ENCODE assay signal across 15 cellular contexts in the genomic region with DNA sequence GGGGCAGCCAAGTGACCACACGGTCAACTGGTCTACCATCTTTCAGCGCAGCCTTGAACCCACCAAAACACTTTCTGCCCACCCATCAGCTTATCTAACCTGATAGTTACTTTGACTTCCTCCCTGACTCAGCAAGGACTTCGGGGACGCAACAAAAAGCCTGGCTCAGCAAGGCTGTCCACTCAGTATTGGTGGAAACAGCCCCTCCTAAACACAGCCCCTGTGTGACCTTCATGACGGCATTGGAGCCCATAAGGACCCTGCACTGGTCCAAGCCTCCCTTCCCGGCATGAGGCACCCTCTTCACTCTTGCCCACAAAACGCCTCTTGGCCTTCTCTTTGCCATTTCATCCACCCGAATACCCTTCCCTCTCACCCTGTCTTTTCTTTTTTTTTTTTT.
"Had no signal": no experiment of that assay in that cellular context is flagged by ENCODE, and none has a peak within 500 bp of the region (broad histone marks: within the 10 kb centered on the region; RNA-seq: fewer than 3 reads in every experiment).

No MANE protein-coding gene starts in this region.

- H3K4me3 ChIP-seq: dorsolateral prefrontal cortex, esophagus muscularis mucosa, ovary, skin epidermis, stomach had no signal

- H3K27ac ChIP-seq: dorsolateral prefrontal cortex, esophagus muscularis mucosa had no signal

- FAIRE-seq: bronchial epithelial cell, endometrium had no signal

- H3K27me3 ChIP-seq: dorsolateral prefrontal cortex, esophagus muscularis mucosa, ovary, stomach had no signal

- H3K36me3 ChIP-seq: esophagus muscularis mucosa, ovary, stomach had no signal

- DNase-seq: activated CD4-positive, alpha-beta memory T cell treated with anti-CD3 and anti-CD28 coated beads for 36 hours; activated CD4-positive, CD25-positive, alpha-beta regulatory T cell treated with anti-CD3 and anti-CD28 coated beads, Interleukin-2, amount 50 U/mL, for 72 hours; activated gamma-delta T cell; activated naive CD8-positive, alpha-beta T cell treated with anti-CD3 and anti-CD28 coated beads for 36 hours; activated T-cell treated with anti-CD3 and anti-CD28 coated beads, Interleukin-2, amount 50 U/mL, for 48 hours; anterior cingulate cortex; left colon; mammary epithelial cell; ovary; stomach had no signal

- H3K9me3 ChIP-seq: esophagus muscularis mucosa, ovary, stomach had no signal
